In genomic region chr1:237120683-237121082, GRCh38 we compare ENCODE assay signal across 28 cellular contexts.
"Had no signal": no experiment of that assay in that cellular context is flagged by ENCODE, and none has a peak within 500 bp of the region (broad histone marks: within the 10 kb centered on the region; RNA-seq: fewer than 3 reads in every experiment).

No MANE protein-coding gene starts in this region.

- H3K9me3 ChIP-seq: colonic mucosa, esophagus squamous epithelium, gastroesophageal sphincter had no signal

- H3K27me3 ChIP-seq: brain microvascular endothelial cell, colonic mucosa, esophagus squamous epithelium, gastroesophageal sphincter had no signal

- H3K27ac ChIP-seq: brain microvascular endothelial cell, colonic mucosa, epithelial cell of prostate, esophagus squamous epithelium, gastroesophageal sphincter had no signal

- DNase-seq: activated CD4-positive, alpha-beta memory T cell treated with anti-CD3 and anti-CD28 coated beads for 36 hours; activated CD4-positive, alpha-beta T cell treated with anti-CD3 and anti-CD28 coated beads for 36 hours; activated CD4-positive, alpha-beta T cell treated with anti-CD3 and anti-CD28 coated beads, Interleukin-2, amount 10 ng/mL, durations not matched to agents 24 days and 14 days; activated CD4-positive, CD25-positive, alpha-beta regulatory T cell; activated CD4-positive, CD25-positive, alpha-beta regulatory T cell treated with anti-CD3 and anti-CD28 coated beads, Interleukin-2, amount 50 U/mL, for 72 hours; activated CD8-positive, alpha-beta memory T cell treated with anti-CD3 and anti-CD28 coated beads, Interleukin-2, amount 10 ng/mL, durations not matched to agents 7 days and 5 days; activated CD8-positive, alpha-beta memory T cell treated with anti-CD3 and anti-CD28 coated beads, Interleukin-2, amount 50 U/mL, for 4 hours; activated CD8-positive, alpha-beta T cell treated with anti-CD3 and anti-CD28 coated beads, Interleukin-2, amount 10 ng/mL, durations not matched to agents 7 days and 5 days; activated effector memory CD4-positive, alpha-beta T cell treated with anti-CD3 and anti-CD28 coated beads, Interleukin-2, amount 50 U/mL, for 16 hours; activated naive CD4-positive, alpha-beta T cell; activated naive CD4-positive, alpha-beta T cell treated with anti-CD3 and anti-CD28 coated beads, Interleukin-2, amount 10 ng/mL, durations not matched to agents 7 days and 5 days; activated T-cell treated with anti-CD3 and anti-CD28 coated beads, Interleukin-2, amount 50 U/mL, for 1 hour; activated T-cell treated with anti-CD3 and anti-CD28 coated beads, Interleukin-2, amount 50 U/mL, for 48 hours; amniotic stem cell; anterior cingulate cortex; brain microvascular endothelial cell; central memory CD4-positive, alpha-beta T cell; cerebellar nuclear complex; colonic mucosa; effector CD8-positive, alpha-beta T cell; esophagus squamous epithelium; foreskin melanocyte; T-helper 2 cell had no signal

- H3K27me3 Mint-ChIP-seq: activated CD4-positive, alpha-beta T cell treated with anti-CD3 and anti-CD28 coated beads, Interleukin-2, amount 10 ng/mL, durations not matched to agents 24 days and 14 days; activated CD8-positive, alpha-beta memory T cell treated with anti-CD3 and anti-CD28 coated beads, Interleukin-2, amount 10 ng/mL, durations not matched to agents 7 days and 5 days; activated naive CD4-positive, alpha-beta T cell treated with anti-CD3 and anti-CD28 coated beads, Interleukin-2, amount 10 ng/mL, durations not matched to agents 7 days and 5 days had no signal

- H3K4me3 ChIP-seq: colonic mucosa, esophagus squamous epithelium, gastroesophageal sphincter had no signal

- H3K27ac Mint-ChIP-seq: activated CD4-positive, alpha-beta memory T cell treated with anti-CD3 and anti-CD28 coated beads for 36 hours; activated CD4-positive, alpha-beta T cell treated with anti-CD3 and anti-CD28 coated beads for 36 hours; activated CD4-positive, alpha-beta T cell treated with anti-CD3 and anti-CD28 coated beads, Interleukin-2, amount 10 ng/mL, durations not matched to agents 24 days and 14 days; activated CD8-positive, alpha-beta memory T cell treated with anti-CD3 and anti-CD28 coated beads, Interleukin-2, amount 10 ng/mL, durations not matched to agents 7 days and 5 days; activated CD8-positive, alpha-beta T cell treated with anti-CD3 and anti-CD28 coated beads, Interleukin-2, amount 10 ng/mL, durations not matched to agents 7 days and 5 days; activated naive CD4-positive, alpha-beta T cell treated with anti-CD3 and anti-CD28 coated beads, Interleukin-2, amount 10 ng/mL, durations not matched to agents 7 days and 5 days; activated naive CD4-positive, alpha-beta T cell treated with anti-CD3 and anti-CD28 coated beads, Interleukin-2, amount 50 U/mL, for 72 hours; activated T-helper 1 cell treated with anti-CD3 and anti-CD28 coated beads, Interleukin-12 subunit alpha, Interleukin-12 subunit beta, Interleukin-2, Interleukin-4 antibody, amounts not matched to agents 30 ng/mL and 10 ng/mL and 1 ng/mL, durations not matched to agents 14 hours and 24 hours and 36 hours; activated T-helper 2 cell treated with anti-CD3 and anti-CD28 coated beads, Interferon-gamma antibody, Interleukin-2, Interleukin-4, amounts not matched to agents 10 μg/mL and 5 μg/mL and 100 μg/mL, durations not matched to agents 14 hours and 24 hours and 36 hours had no signal

- H3K36me3 ChIP-seq: brain microvascular endothelial cell, colonic mucosa, esophagus squamous epithelium, gastroesophageal sphincter had no signal

- H3K4me1 ChIP-seq: colonic mucosa, esophagus squamous epithelium had no signal

- H3K4me3 Mint-ChIP-seq: activated CD4-positive, alpha-beta memory T cell treated with anti-CD3 and anti-CD28 coated beads for 36 hours; activated CD4-positive, alpha-beta T cell treated with anti-CD3 and anti-CD28 coated beads for 36 hours; activated CD4-positive, alpha-beta T cell treated with anti-CD3 and anti-CD28 coated beads, Interleukin-2, amount 10 ng/mL, durations not matched to agents 24 days and 14 days; activated CD8-positive, alpha-beta memory T cell treated with anti-CD3 and anti-CD28 coated beads, Interleukin-2, amount 10 ng/mL, durations not matched to agents 7 days and 5 days; activated CD8-positive, alpha-beta T cell treated with anti-CD3 and anti-CD28 coated beads, Interleukin-2, amount 10 ng/mL, durations not matched to agents 7 days and 5 days; activated naive CD4-positive, alpha-beta T cell treated with anti-CD3 and anti-CD28 coated beads, Interleukin-2, amount 10 ng/mL, durations not matched to agents 7 days and 5 days; activated T-helper 1 cell treated with anti-CD3 and anti-CD28 coated beads, Interleukin-12 subunit alpha, Interleukin-12 subunit beta, Interleukin-2, Interleukin-4 antibody, amounts not matched to agents 30 ng/mL and 10 ng/mL and 1 ng/mL, durations not matched to agents 14 hours and 24 hours and 36 hours had no signal

- H3K4me1 Mint-ChIP-seq: activated CD4-positive, alpha-beta T cell treated with anti-CD3 and anti-CD28 coated beads for 36 hours; activated CD4-positive, alpha-beta T cell treated with anti-CD3 and anti-CD28 coated beads, Interleukin-2, amount 10 ng/mL, durations not matched to agents 24 days and 14 days; activated CD8-positive, alpha-beta memory T cell treated with anti-CD3 and anti-CD28 coated beads, Interleukin-2, amount 10 ng/mL, durations not matched to agents 7 days and 5 days; activated naive CD4-positive, alpha-beta T cell treated with anti-CD3 and anti-CD28 coated beads, Interleukin-2, amount 10 ng/mL, durations not matched to agents 7 days and 5 days had no signal

- H3K9me3 Mint-ChIP-seq: activated CD4-positive, alpha-beta memory T cell treated with anti-CD3 and anti-CD28 coated beads for 36 hours; activated CD4-positive, alpha-beta T cell treated with anti-CD3 and anti-CD28 coated beads, Interleukin-2, amount 10 ng/mL, durations not matched to agents 24 days and 14 days; activated T-helper 1 cell treated with anti-CD3 and anti-CD28 coated beads, Interleukin-12 subunit alpha, Interleukin-12 subunit beta, Interleukin-2, Interleukin-4 antibody, amounts not matched to agents 30 ng/mL and 10 ng/mL and 1 ng/mL, durations not matched to agents 14 hours and 24 hours and 36 hours; activated T-helper 2 cell treated with anti-CD3 and anti-CD28 coated beads, Interferon-gamma antibody, Interleukin-2, Interleukin-4, amounts not matched to agents 10 μg/mL and 5 μg/mL and 100 μg/mL, durations not matched to agents 14 hours and 24 hours and 36 hours had no signal

- ATAC-seq: activated CD4-positive, alpha-beta T cell treated with anti-CD3 and anti-CD28 coated beads for 36 hours; activated CD8-positive, alpha-beta memory T cell treated with anti-CD3 and anti-CD28 coated beads, Interleukin-2, amount 10 ng/mL, durations not matched to agents 7 days and 5 days; activated CD8-positive, alpha-beta T cell treated with anti-CD3 and anti-CD28 coated beads, Interleukin-2, amount 10 ng/mL, durations not matched to agents 7 days and 5 days; activated naive CD4-positive, alpha-beta T cell treated with anti-CD3 and anti-CD28 coated beads, Interleukin-2, amount 50 U/mL, for 72 hours; gastroesophageal sphincter had no signal

- H3K36me3 Mint-ChIP-seq: activated CD4-positive, alpha-beta memory T cell treated with anti-CD3 and anti-CD28 coated beads for 36 hours; activated CD8-positive, alpha-beta memory T cell treated with anti-CD3 and anti-CD28 coated beads, Interleukin-2, amount 10 ng/mL, durations not matched to agents 7 days and 5 days; activated naive CD4-positive, alpha-beta T cell treated with anti-CD3 and anti-CD28 coated beads, Interleukin-2, amount 10 ng/mL, durations not matched to agents 7 days and 5 days; activated naive CD4-positive, alpha-beta T cell treated with anti-CD3 and anti-CD28 coated beads, Interleukin-2, amount 50 U/mL, for 72 hours had no signal
